In genomic region chr16:30562021-30562420, GRCh38 we compare ENCODE assay signal across 11 cellular contexts. TPM values are rescaled to one million over a fixed set of nuclear protein-coding genes. Genes with fewer than 3 reads are reported as not detected.
DNase-seq lines count a peak whose midpoint lies in the region; ATAC-seq, FAIRE-seq and TF ChIP-seq lines count a peak whose summit lies in the region.
"Had no signal": no experiment of that assay in that cellular context is flagged by ENCODE, and none has a peak within 500 bp of the region (broad histone marks: within the 10 kb centered on the region; RNA-seq: fewer than 3 reads in every experiment).

No MANE protein-coding gene starts in this region.

- H3K27ac ChIP-seq in right lobe of liver: peak overlapping the region in 2 of 3 donors; percentile 74
- no peak overlapping the region for H3K27ac ChIP-seq in testis

- peaks cover 3% of the 10 kb centered on the region for H3K36me3 Mint-ChIP-seq in activated naive CD4-positive, alpha-beta T cell treated with anti-CD3 and anti-CD28 coated beads, Interleukin-2, amount 10 ng/mL, durations not matched to agents 7 days and 5 days
- H3K36me3 Mint-ChIP-seq in activated CD4-positive, alpha-beta memory T cell treated with anti-CD3 and anti-CD28 coated beads for 36 hours: no peaks in the 10 kb centered on the region
- H3K36me3 Mint-ChIP-seq: activated naive CD8-positive, alpha-beta T cell had no signal

- peaks cover 18% of the 10 kb centered on the region for H3K27me3 Mint-ChIP-seq in activated naive CD4-positive, alpha-beta T cell treated with anti-CD3 and anti-CD28 coated beads, Interleukin-2, amount 10 ng/mL, durations not matched to agents 7 days and 5 days
- H3K27me3 Mint-ChIP-seq in activated CD4-positive, alpha-beta memory T cell treated with anti-CD3 and anti-CD28 coated beads for 36 hours: no peaks in the 10 kb centered on the region
- H3K27me3 Mint-ChIP-seq: activated naive CD8-positive, alpha-beta T cell had no signal

- no peak for TF ChIP-seq CTCF in right lobe of liver (IDR thresholded peaks at IDR 0.05)
- TF ChIP-seq CTCF in testis (IDR thresholded peaks at IDR 0.05): no peak

- 80% methylated on average over 5 of the region's 14 CpGs for WGBS in right lobe of liver (ENCODE audit: insufficient coverage, low coverage, low lambda C conversion rate, missing lambda C conversion rate)
- 61 to 66% methylated on average over 14 of the region's 14 CpGs for WGBS in testis, 2 donors

- CTCF ChIA-PET in activated naive CD4-positive, alpha-beta T cell treated with anti-CD3 and anti-CD28 coated beads, Interleukin-2, amount 10 ng/mL, durations not matched to agents 7 days and 5 days (lab: Charles Lee): no interaction called here
- CTCF ChIA-PET in activated CD4-positive, alpha-beta memory T cell treated with anti-CD3 and anti-CD28 coated beads for 36 hours (lab: Charles Lee): interaction anchor here (0.9 to 1.0 kb wide), 2 partner anchors 27 to 36 kb away, joined by 3 to 4 read pairs; no protein-coding TSS in a partner anchor

- no peak for FAIRE-seq in RCC 7860 (lab: Jason Lieb, UNC)

- H3K9me3 Mint-ChIP-seq in activated naive CD4-positive, alpha-beta T cell treated with anti-CD3 and anti-CD28 coated beads, Interleukin-2, amount 10 ng/mL, durations not matched to agents 7 days and 5 days: no peaks in the 10 kb centered on the region
- no peaks in the 10 kb centered on the region for H3K9me3 Mint-ChIP-seq in activated CD4-positive, alpha-beta memory T cell treated with anti-CD3 and anti-CD28 coated beads for 36 hours
- H3K9me3 Mint-ChIP-seq: HFFc6 had no signal

- POLR2A ChIA-PET in activated CD4-positive, alpha-beta memory T cell treated with anti-CD3 and anti-CD28 coated beads for 36 hours (lab: Charles Lee): interaction anchor here (1.0 kb wide), 1 partner anchor 28 kb away, joined by 5 read pairs; the partner anchor contains the start of gene ZNF747

- H3K27me3 ChIP-seq in right lobe of liver: no peaks in the 10 kb centered on the region
- no peaks in the 10 kb centered on the region for H3K27me3 ChIP-seq in testis

- H3K4me3 Mint-ChIP-seq in activated naive CD4-positive, alpha-beta T cell treated with anti-CD3 and anti-CD28 coated beads, Interleukin-2, amount 10 ng/mL, durations not matched to agents 7 days and 5 days: no peak overlapping the region
- H3K4me3 Mint-ChIP-seq in activated CD4-positive, alpha-beta memory T cell treated with anti-CD3 and anti-CD28 coated beads for 36 hours: peak overlapping the region; percentile 79
- H3K4me3 Mint-ChIP-seq: HFFc6 had no signal

- intact Hi-C loops in activated CD4-positive, alpha-beta memory T cell treated with anti-CD3 and anti-CD28 coated beads for 36 hours (cut with micrococcal nuclease): no loop called here
- intact Hi-C loops in right lobe of liver (cut with DNase I): no loop called here
- intact Hi-C loops in testis (cut with DNase I; ENCODE audit: low total_unique reads): no loop called here

- H3K9me3 ChIP-seq in right lobe of liver: no peaks in the 10 kb centered on the region
- no peaks in the 10 kb centered on the region for H3K9me3 ChIP-seq in testis

- H3K4me3 ChIP-seq in right lobe of liver: peak overlapping the region; percentile 32 to 57 (median 45)
- H3K4me3 ChIP-seq in testis: peak overlapping the region; percentile 48 to 62

- peaks cover 41% of the 10 kb centered on the region for H3K4me1 Mint-ChIP-seq in activated naive CD4-positive, alpha-beta T cell treated with anti-CD3 and anti-CD28 coated beads, Interleukin-2, amount 10 ng/mL, durations not matched to agents 7 days and 5 days
- H3K4me1 Mint-ChIP-seq in activated CD4-positive, alpha-beta memory T cell treated with anti-CD3 and anti-CD28 coated beads for 36 hours (ENCODE audit: low read depth): peaks cover 25% of the 10 kb centered on the region

- no peak for ATAC-seq in right lobe of liver

- TF ChIP-seq POLR2A in right lobe of liver (IDR thresholded peaks at IDR 0.05) (no peak), testis (IDR thresholded peaks at IDR 0.05) (no peak)

- H3K27ac Mint-ChIP-seq in activated naive CD4-positive, alpha-beta T cell treated with anti-CD3 and anti-CD28 coated beads, Interleukin-2, amount 10 ng/mL, durations not matched to agents 7 days and 5 days: peak overlapping the region; percentile 80
- H3K27ac Mint-ChIP-seq in activated CD4-positive, alpha-beta memory T cell treated with anti-CD3 and anti-CD28 coated beads for 36 hours: peak overlapping the region; percentile 83
- H3K27ac Mint-ChIP-seq: HFFc6 had no signal

- H3K36me3 ChIP-seq in right lobe of liver (no peaks in the 10 kb centered on the region), testis (ENCODE audit: low read depth, missing control alignments) (no peaks in the 10 kb centered on the region)

- H3K4me1 ChIP-seq in right lobe of liver (peaks cover 0 to 8% (median 0%) of the 10 kb centered on the region in 4 donors), testis (peaks cover 12% of the 10 kb centered on the region)

- no peak for DNase-seq in activated naive CD4-positive, alpha-beta T cell treated with anti-CD3 and anti-CD28 coated beads, Interleukin-2, amount 10 ng/mL, durations not matched to agents 7 days and 5 days
- DNase-seq in activated naive CD4-positive, alpha-beta T cell treated with anti-CD3 and anti-CD28 coated beads, Interleukin-2, amount 50 U/mL, for 16 hours: no peak
- no peak for DNase-seq in activated CD4-positive, alpha-beta memory T cell treated with anti-CD3 and anti-CD28 coated beads for 36 hours
- peak in 1 of 3 donors; percentile 56 for DNase-seq in right lobe of liver
- DNase-seq in testis: peak; percentile 22
- no peak for DNase-seq in activated gamma-delta T cell treated with Interleukin-2 at 50 U/mL for 16 hours
- DNase-seq in D341Med (ENCODE audit: low spot score): no peak
- DNase-seq in RCC 7860 (ENCODE audit: low spot score): no peak
- DNase-seq: effector CD8-positive, alpha-beta T cell; HFFc6 had no signal

RNA-seq across cellular contexts. Expression of gene ZNF764, which starts 3.8 kb away (rescaled TPM):
- total RNA-seq in activated CD4-positive, alpha-beta memory T cell treated with anti-CD3 and anti-CD28 coated beads for 36 hours: 10 to 100 TPM; 13.7 to 14.2 TPM
- total RNA-seq in right lobe of liver (1 to 10 TPM; 3.2 to 6.5 (median 4.8) TPM), testis (10 to 100 TPM; 21.9 to 23.2 TPM)
- 11.3 TPM for polyA plus RNA-seq in testis (ENCODE audit: insufficient read depth, low read depth, low replicate concordance)

RNA-seq across cellular contexts. Expression of gene ZNF688, which starts 9.5 kb away (rescaled TPM):
- total RNA-seq in activated CD4-positive, alpha-beta memory T cell treated with anti-CD3 and anti-CD28 coated beads for 36 hours: 1 to 10 TPM; 9.2 to 9.3 TPM
- total RNA-seq in right lobe of liver (10 to 100 TPM in 1 of 6 experiments, 1 to 10 TPM in 5; 4.0 to 11.5 (median 6.5) TPM), testis (10 to 100 TPM; 21.7 to 54.6 TPM)
- 38.5 TPM for polyA plus RNA-seq in testis (ENCODE audit: insufficient read depth, low read depth, low replicate concordance)

RNA-seq across cellular contexts. Expression of gene ZNF785, which starts 23.5 kb away (rescaled TPM):
- total RNA-seq in activated CD4-positive, alpha-beta memory T cell treated with anti-CD3 and anti-CD28 coated beads for 36 hours: 10 to 100 TPM; 14.0 to 15.0 TPM
- 1 to 10 TPM; 2.4 to 6.5 (median 5.6) TPM for total RNA-seq in right lobe of liver
- 10 to 100 TPM; 14.8 to 17.1 TPM for total RNA-seq in testis
- 5.9 TPM for polyA plus RNA-seq in testis (ENCODE audit: insufficient read depth, low read depth, low replicate concordance)

RNA-seq across cellular contexts. Expression of gene ZNF747, which starts 27.4 kb away (rescaled TPM):
- 1 to 10 TPM; 7.2 to 7.6 TPM for total RNA-seq in activated CD4-positive, alpha-beta memory T cell treated with anti-CD3 and anti-CD28 coated beads for 36 hours
- total RNA-seq in right lobe of liver: 1 to 10 TPM; 5.3 to 9.7 (median 6.4) TPM
- total RNA-seq in testis: 10 to 100 TPM; 18.7 to 23.3 TPM
- polyA plus RNA-seq in testis (ENCODE audit: insufficient read depth, low read depth, low replicate concordance): 13.1 TPM

RNA-seq across cellular contexts. Expression of gene ZNF768, which starts 35.7 kb away (rescaled TPM):
- total RNA-seq in activated CD4-positive, alpha-beta memory T cell treated with anti-CD3 and anti-CD28 coated beads for 36 hours: 10 to 100 TPM; 14.2 to 14.3 TPM
- total RNA-seq in right lobe of liver (10 to 100 TPM; 14.7 to 21.2 (median 18.8) TPM), testis (10 to 100 TPM; 52.2 to 64.3 TPM)
- 52.3 TPM for polyA plus RNA-seq in testis (ENCODE audit: insufficient read depth, low read depth, low replicate concordance)

Comparison
In these comparisons a context has a peak if more than half of its experiments do, and no peak if none do; other contexts are left out.
1. H3K27ac ChIP-seq: peak in right lobe of liver (2 of 3); none in testis (0 of 2).